In genomic region chr1:236091933-236092318, GRCh38 we compare ENCODE assay signal across 1 cellular context.
TF ChIP-seq lines count a peak whose summit lies in the region.

No MANE protein-coding gene starts in this region.

TF ChIP-seq in endothelial cell of umbilical vein, 7 proteins besides CTCF, POLR2A, EP300 and RAD21 (continued from another document):
- no peak for TF ChIP-seq JUN (IDR thresholded peaks at IDR 0.05; ENCODE audit: borderline replicate concordance, insufficient read depth, insufficient read length, low read depth)
- TF ChIP-seq EZH2 (IDR thresholded peaks at IDR 0.05; ENCODE audit: borderline replicate concordance, low read depth, low read length, severe bottlenecking) = no peak
- no peak for TF ChIP-seq POLR2AphosphoS5 (IDR thresholded peaks at IDR 0.05; ENCODE audit: insufficient read depth, low read depth, low read length)
- TF ChIP-seq MYC (IDR thresholded peaks at IDR 0.05; ENCODE audit: low read depth, low read length) = no peak
